8 cellular contexts compared by ENCODE assay signal in genomic region chr17:77427471-77427991, GRCh38.
DNase-seq lines count a peak whose midpoint lies in the region; ATAC-seq and TF ChIP-seq lines count a peak whose summit lies in the region.

No MANE protein-coding gene starts in this region.

- peak overlapping the region; percentile 64 for H3K27ac Mint-ChIP-seq in Calu3 (ENCODE audit: unreplicated experiment)

- DNase-seq in Calu3: no peak
- peak; percentile 83 to 88 for DNase-seq in SJSA1 (ENCODE audit: low read depth in 1 of 2, low spot score in 2 of 2)
- DNase-seq in fibroblast of the conjunctiva (ENCODE audit: low read depth): peak; percentile 81
- peak; percentile 74 to 81 for DNase-seq in psoas muscle
- DNase-seq in activated effector memory CD4-positive, alpha-beta T cell treated with anti-CD3 and anti-CD28 coated beads, Interleukin-2, amount 50 U/mL, for 16 hours: no peak
- no peak for DNase-seq in GM10248 (ENCODE audit: extremely low spot score)
- no peak for DNase-seq in left colon

- POLR2A ChIA-PET in GM10248 (lab: Yijun Ruan, JAX): no interaction called here

- intact Hi-C loops in Calu3 (cut with micrococcal nuclease; ENCODE audit: unreplicated experiment) (no loop called here), psoas muscle (cut with DNase I) (loop anchor here in 1 of 2 donors (5.0 kb wide), 1 partner anchor 100 kb away; no protein-coding TSS in a partner anchor), left colon (cut with DNase I, micrococcal nuclease) (loop anchor here in 1 of 2 donors (10.0 kb wide), 1 partner anchor 53 kb away; no protein-coding TSS in a partner anchor)

- no peaks in the 10 kb centered on the region for H3K27me3 ChIP-seq in SJSA1 (replicated peaks)
- H3K27me3 ChIP-seq in psoas muscle (ENCODE audit: insufficient read depth in 3 of 3, low read length in 2 of 3): no peaks in the 10 kb centered on the region

- H3K27ac ChIP-seq in SJSA1 (peak overlapping the region; percentile 61), psoas muscle (peak overlapping the region; percentile 83)

- peaks cover 36% of the 10 kb centered on the region for H3K4me1 Mint-ChIP-seq in Calu3 (ENCODE audit: low read depth, unreplicated experiment)

- no peaks in the 10 kb centered on the region for H3K9me3 Mint-ChIP-seq in Calu3 (ENCODE audit: low read depth, unreplicated experiment)

- H3K4me1 ChIP-seq in SJSA1 (replicated peaks): peaks cover 83% of the 10 kb centered on the region
- H3K4me1 ChIP-seq in psoas muscle: peaks cover 84% of the 10 kb centered on the region

- peaks cover 31% of the 10 kb centered on the region for H3K36me3 ChIP-seq in SJSA1
- H3K36me3 ChIP-seq in psoas muscle (ENCODE audit: insufficient read depth in 1 of 2, low read depth in 1 of 2): no peaks in the 10 kb centered on the region

- TF ChIP-seq CTCF in Calu3 (IDR thresholded peaks at IDR 0.05; ENCODE audit: unreplicated experiment): no peak
- no peak for TF ChIP-seq CTCF in psoas muscle (IDR thresholded peaks at IDR 0.05)
- no peak for TF ChIP-seq CTCF in GM10248 (IDR thresholded peaks at IDR 0.05; ENCODE audit: control extremely low read depth, extremely low read depth, low read depth, missing control alignments)

- H3K9me3 ChIP-seq in SJSA1 (replicated peaks): no peaks in the 10 kb centered on the region
- no peaks in the 10 kb centered on the region for H3K9me3 ChIP-seq in psoas muscle

- WGBS in psoas muscle, 3 donors: 28 to 44% (median 31%) methylated on average over 14 of the region's 14 CpGs

- CTCF ChIA-PET in Calu3 (lab: Charles Lee) (interaction anchor here (2.7 kb wide), 1 partner anchor 27 kb away, joined by 8 read pairs; no protein-coding TSS in a partner anchor), GM10248 (lab: Yijun Ruan, JAX) (interaction anchor here (0.7 to 14.4 kb wide), 12 partner anchors 12 to 96 kb away, joined by 3 to 175 read pairs (median 20); no protein-coding TSS in a partner anchor)

- H3K4me3 ChIP-seq in SJSA1 (no peak overlapping the region), psoas muscle (no peak overlapping the region)

- peak overlapping the region; percentile 49 for H3K4me3 Mint-ChIP-seq in Calu3 (ENCODE audit: low read depth, unreplicated experiment)

- peaks cover 42% of the 10 kb centered on the region for H3K36me3 Mint-ChIP-seq in Calu3 (ENCODE audit: insufficient read depth, unreplicated experiment)

- ATAC-seq in psoas muscle (peak in 2 of 4 donors; percentile 23 to 26), GM18498 (IDR thresholded peaks at IDR 0.05; ENCODE audit: unreplicated experiment) (no peak), left colon (no peak)

- no TSS peak for BruUV-seq in Calu3 (replicated peaks; lab: Mats Ljungman, UMichigan)

- no peaks in the 10 kb centered on the region for H3K27me3 Mint-ChIP-seq in Calu3 (ENCODE audit: unreplicated experiment)

Comparison
In these comparisons a context has a peak if more than half of its experiments do, and no peak if none do; other contexts are left out.
1. DNase-seq: peak in SJSA1 (2 of 2), fibroblast of the conjunctiva (single experiment) and psoas muscle (2 of 2); none in Calu3 (single experiment), activated effector memory CD4-positive, alpha-beta T cell treated with anti-CD3 and anti-CD28 coated beads, Interleukin-2, amount 50 U/mL, for 16 hours (single experiment), GM10248 (single experiment) and left colon (0 of 2).